ENCODE assay signal across 21 cellular contexts in genomic region chr6:29793796-29794195, GRCh38. TPM values are rescaled to one million over a fixed set of nuclear protein-coding genes. Genes with fewer than 3 reads are reported as not detected.
"Had no signal": no experiment of that assay in that cellular context is flagged by ENCODE, and none has a peak within 500 bp of the region (broad histone marks: within the 10 kb centered on the region; RNA-seq: fewer than 3 reads in every experiment).

No MANE protein-coding gene starts in this region.

- DNase-seq: activated CD4-positive, alpha-beta T cell treated with anti-CD3 and anti-CD28 coated beads for 48 hours; activated CD4-positive, CD25-positive, alpha-beta regulatory T cell; activated CD8-positive, alpha-beta T cell treated with anti-CD3 and anti-CD28 coated beads, Interleukin-2, amount 10 ng/mL, durations not matched to agents 7 days and 5 days; activated gamma-delta T cell; activated T-cell treated with anti-CD3 and anti-CD28 coated beads, Interleukin-2, amount 50 U/mL, for 4 hours; amniotic stem cell; caudate nucleus; foreskin keratinocyte; hypothalamus; lower lobe of right lung; stimulated activated CD4-positive, alpha-beta T cell treated with anti-CD3 and anti-CD28 coated beads, Interleukin-12 subunit alpha, Interleukin-12 subunit beta, amount 100 ng/mL, for 4 hours; stimulated activated CD4-positive, alpha-beta T cell treated with anti-CD3 and anti-CD28 coated beads, Interleukin-1b, Interleukin-23, amount 100 ng/mL, for 48 hours; stimulated activated CD8-positive, alpha-beta memory T cell treated with anti-CD3 and anti-CD28 coated beads, Interleukin-4, amount 100 ng/mL, for 48 hours; stimulated activated naive CD8-positive, alpha-beta T cell treated with anti-CD3 and anti-CD28 coated beads, Interleukin-15, Interleukin-2, amounts not matched to agents 100 U/mL and 50 U/mL, for 24 hours; substantia nigra had no signal

- H3K27me3 ChIP-seq: foreskin keratinocyte had no signal

- H3K4me1 ChIP-seq: neural progenitor cell had no signal

- H3K9me3 ChIP-seq: lower lobe of right lung, tibial artery had no signal

- ATAC-seq: activated T-cell treated with anti-CD3 and anti-CD28 coated beads, Interleukin-2, amount 50 U/mL, for 4 hours; foreskin keratinocyte; stimulated activated naive CD8-positive, alpha-beta T cell treated with anti-CD3 and anti-CD28 coated beads, Interleukin-15, Interleukin-2, amounts not matched to agents 100 U/mL and 50 U/mL, for 24 hours had no signal

- H3K36me3 Mint-ChIP-seq: neural progenitor cell had no signal

- H3K27ac Mint-ChIP-seq: activated CD8-positive, alpha-beta T cell treated with anti-CD3 and anti-CD28 coated beads, Interleukin-2, amount 10 ng/mL, durations not matched to agents 7 days and 5 days; activated naive CD4-positive, alpha-beta T cell treated with anti-CD3 and anti-CD28 coated beads, Interleukin-2, amount 50 U/mL, for 72 hours; neural progenitor cell; progenitor cell of endocrine pancreas had no signal

- H3K27ac ChIP-seq: foreskin keratinocyte, lower lobe of right lung, neural progenitor cell, tibial artery had no signal

- H3K36me3 ChIP-seq: lower lobe of right lung, neural progenitor cell, tibial artery had no signal

- H3K4me3 ChIP-seq: lower lobe of right lung, neural progenitor cell, tibial artery had no signal

RNA-seq across cellular contexts. Expression of gene HLA-G, which starts 33.8 kb away (rescaled TPM):
- total RNA-seq: dermis microvascular lymphatic vessel endothelial cell, osteoblast had no signal
